Comparison of ENCODE assay signal across 19 cellular contexts in the genomic region with DNA sequence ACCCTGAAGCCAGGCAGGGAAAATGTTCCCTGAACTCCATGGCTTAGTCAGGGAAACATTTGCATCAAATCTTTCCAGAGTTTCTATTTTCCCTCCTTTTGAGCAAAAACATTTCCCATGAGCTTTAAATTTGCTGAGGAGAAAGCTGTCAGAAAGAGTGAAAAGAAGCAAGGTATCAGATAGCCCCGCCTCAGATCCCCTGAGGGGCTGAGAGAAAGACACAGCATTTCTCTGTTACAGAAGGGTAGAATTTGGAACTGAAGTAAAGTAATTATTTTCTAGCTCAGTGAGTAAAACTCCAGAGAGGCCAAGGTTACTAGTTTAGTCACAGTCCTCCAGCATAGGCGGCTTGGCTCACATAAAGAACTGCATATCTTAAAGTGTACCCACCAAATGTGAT. TPM values are rescaled to one million over a fixed set of nuclear protein-coding genes. Genes with fewer than 3 reads are reported as not detected.
DNase-seq lines count a peak whose midpoint lies in the region; ATAC-seq and TF ChIP-seq lines count a peak whose summit lies in the region.
"Had no signal": no experiment of that assay in that cellular context is flagged by ENCODE, and none has a peak within 500 bp of the region (broad histone marks: within the 10 kb centered on the region; RNA-seq: fewer than 3 reads in every experiment).

No MANE protein-coding gene starts in this region.

- peak overlapping the region; percentile 51 for H3K4me2 ChIP-seq in hepatocyte
- H3K4me2 ChIP-seq: BLaER1 had no signal

- H3K9me3 ChIP-seq in left ventricle myocardium inferior (replicated peaks) (no peaks in the 10 kb centered on the region), heart left ventricle (no peaks in the 10 kb centered on the region), adrenal gland (replicated peaks in 1 of 3) (no peaks in the 10 kb centered on the region), hepatocyte (ENCODE audit: low read depth) (no peaks in the 10 kb centered on the region), vagina (no peaks in the 10 kb centered on the region), gastrocnemius medialis (no peaks in the 10 kb centered on the region)
- H3K9me3 ChIP-seq: BLaER1 had no signal

- TF ChIP-seq POLR2A in heart left ventricle (IDR thresholded peaks at IDR 0.05), result no peak
- no peak for TF ChIP-seq POLR2A in adrenal gland (IDR thresholded peaks at IDR 0.05)
- TF ChIP-seq POLR2A in vagina (IDR thresholded peaks at IDR 0.05), result no peak
- no peak for TF ChIP-seq POLR2A in gastrocnemius medialis (IDR thresholded peaks at IDR 0.05)

- H2AFZ ChIP-seq in hepatocyte, result no peak overlapping the region

- no peaks in the 10 kb centered on the region for H3K36me3 Mint-ChIP-seq in progenitor cell of endocrine pancreas (ENCODE audit: insufficient read depth)
- H3K36me3 Mint-ChIP-seq: CD8-positive, alpha-beta T cell had no signal

- H3K27ac Mint-ChIP-seq in progenitor cell of endocrine pancreas, result no peak overlapping the region
- H3K27ac Mint-ChIP-seq: CD8-positive, alpha-beta T cell had no signal

- H3K79me2 ChIP-seq in hepatocyte, result no peaks in the 10 kb centered on the region

- H3K4me3 Mint-ChIP-seq in progenitor cell of endocrine pancreas (ENCODE audit: low read depth), result no peak overlapping the region
- H3K4me3 Mint-ChIP-seq: CD8-positive, alpha-beta T cell had no signal

- peaks cover 21% of the 10 kb centered on the region for H3K27me3 ChIP-seq in left ventricle myocardium inferior (ENCODE audit: low read depth)
- peaks cover 0 to 3% (median 0%) of the 10 kb centered on the region in 9 donors for H3K27me3 ChIP-seq in heart left ventricle
- no peaks in the 10 kb centered on the region for H3K27me3 ChIP-seq in adrenal gland
- no peaks in the 10 kb centered on the region for H3K27me3 ChIP-seq in hepatocyte
- no peaks in the 10 kb centered on the region for H3K27me3 ChIP-seq in vagina
- H3K27me3 ChIP-seq in gastrocnemius medialis, result no peaks in the 10 kb centered on the region
- H3K27me3 ChIP-seq: BLaER1 had no signal

- no peaks in the 10 kb centered on the region for H4K20me1 ChIP-seq in hepatocyte (ENCODE audit: insufficient read depth, poor library complexity, severe bottlenecking)
- H4K20me1 ChIP-seq: BLaER1 had no signal

- H3K9me3 Mint-ChIP-seq in progenitor cell of endocrine pancreas (ENCODE audit: low read depth), result no peaks in the 10 kb centered on the region
- H3K9me3 Mint-ChIP-seq: CD8-positive, alpha-beta T cell had no signal

- in situ Hi-C loops in gastrocnemius medialis (cut with MboI; ENCODE audit: low sequenced_read_pairs in 4 of 4), result no loop called here

- H3K4me3 ChIP-seq in left ventricle myocardium inferior (no peak overlapping the region), heart left ventricle (peak overlapping the region in 1 of 12 donors; percentile 15), adrenal gland (no peak overlapping the region), hepatocyte (no peak overlapping the region), vagina (no peak overlapping the region), gastrocnemius medialis (no peak overlapping the region)
- H3K4me3 ChIP-seq: BLaER1 had no signal

- H3K36me3 ChIP-seq in left ventricle myocardium inferior, result no peaks in the 10 kb centered on the region
- no peaks in the 10 kb centered on the region for H3K36me3 ChIP-seq in heart left ventricle
- H3K36me3 ChIP-seq in adrenal gland (replicated peaks in 1 of 2), result no peaks in the 10 kb centered on the region
- H3K36me3 ChIP-seq in hepatocyte (replicated peaks; ENCODE audit: insufficient read depth, low read depth), result no peaks in the 10 kb centered on the region
- H3K36me3 ChIP-seq in vagina, result no peaks in the 10 kb centered on the region
- no peaks in the 10 kb centered on the region for H3K36me3 ChIP-seq in gastrocnemius medialis
- H3K36me3 ChIP-seq: BLaER1 had no signal

- peak overlapping the region; percentile 51 for H3K27ac ChIP-seq in left ventricle myocardium inferior (replicated peaks)
- H3K27ac ChIP-seq in heart left ventricle, result peak overlapping the region in 6 of 12 donors; percentile 4 to 70 (median 49)
- peak overlapping the region in 4 of 5 donors; percentile 42 to 84 (median 67) for H3K27ac ChIP-seq in adrenal gland
- peak overlapping the region; percentile 83 for H3K27ac ChIP-seq in hepatocyte
- H3K27ac ChIP-seq in vagina, result peak overlapping the region; percentile 68
- no peak overlapping the region for H3K27ac ChIP-seq in gastrocnemius medialis
- H3K27ac ChIP-seq: BLaER1 had no signal

- H3K9me2 ChIP-seq in hepatocyte (replicated peaks; ENCODE audit: insufficient read depth), result no peaks in the 10 kb centered on the region

- WGBS in heart left ventricle, 4 donors, result 70 to 79% (median 72%) methylated on average over 2 of the region's 2 CpGs
- WGBS in adrenal gland, 4 donors, result 28 to 48% (median 43%) methylated on average over 2 of the region's 2 CpGs
- 62% methylated on average over 2 of the region's 2 CpGs for WGBS in hepatocyte (ENCODE audit: low lambda C conversion rate, missing lambda C conversion rate)

- intact Hi-C loops in left ventricle myocardium inferior (cut with micrococcal nuclease), result no loop called here
- intact Hi-C loops in heart left ventricle (cut with DNase I), result no loop called here
- intact Hi-C loops in adrenal gland (cut with DNase I), result no loop called here
- intact Hi-C loops in vagina (cut with DNase I), result no loop called here
- intact Hi-C loops in gastrocnemius medialis (cut with DNase I; ENCODE audit: low total_unique reads), result no loop called here

- TF ChIP-seq CTCF in left ventricle myocardium inferior (IDR thresholded peaks at IDR 0.05; ENCODE audit: borderline replicate concordance) (no peak), heart left ventricle (IDR thresholded peaks at IDR 0.05) (no peak), adrenal gland (IDR thresholded peaks at IDR 0.05) (no peak), hepatocyte (IDR thresholded peaks at IDR 0.05; ENCODE audit: poor library complexity) (no peak), vagina (IDR thresholded peaks at IDR 0.05) (no peak), progenitor cell of endocrine pancreas (IDR thresholded peaks at IDR 0.05; ENCODE audit: unreplicated experiment) (no peak), gastrocnemius medialis (IDR thresholded peaks at IDR 0.05 in 4 of 5, conservative IDR thresholded peaks at IDR 0.05 in 1 of 5) (no peak)

- peaks cover 17% of the 10 kb centered on the region for H3K4me1 ChIP-seq in left ventricle myocardium inferior
- peaks cover 0 to 14% (median 0%) of the 10 kb centered on the region in 12 donors for H3K4me1 ChIP-seq in heart left ventricle
- peaks cover 18 to 35% of the 10 kb centered on the region in 2 donors for H3K4me1 ChIP-seq in adrenal gland (replicated peaks in 1 of 2)
- peaks cover 51% of the 10 kb centered on the region for H3K4me1 ChIP-seq in hepatocyte (ENCODE audit: insufficient read depth)
- peaks cover 48% of the 10 kb centered on the region for H3K4me1 ChIP-seq in vagina
- H3K4me1 ChIP-seq in gastrocnemius medialis, result no peaks in the 10 kb centered on the region
- H3K4me1 ChIP-seq: BLaER1 had no signal

- H3K27me3 Mint-ChIP-seq in progenitor cell of endocrine pancreas, result peaks cover 27% of the 10 kb centered on the region

- ATAC-seq in heart left ventricle, result no peak
- no peak for ATAC-seq in GM19023 (IDR thresholded peaks at IDR 0.05; ENCODE audit: unreplicated experiment)
- no peak for ATAC-seq in gastrocnemius medialis
- ATAC-seq: CD8-positive, alpha-beta T cell; Panc1 had no signal

- peaks cover 10% of the 10 kb centered on the region for H3K4me1 Mint-ChIP-seq in progenitor cell of endocrine pancreas (ENCODE audit: low read depth)

- no peak for DNase-seq in left ventricle myocardium inferior
- DNase-seq in heart left ventricle, result no peak
- DNase-seq in adrenal gland, result peak in 2 of 7 donors; percentile 23
- no peak for DNase-seq in hepatocyte (ENCODE audit: low spot score)
- DNase-seq in vagina (ENCODE audit: extremely low spot score in 2 of 2), result no peak
- DNase-seq in progenitor cell of endocrine pancreas (ENCODE audit: low spot score, unreplicated experiment), result no peak
- DNase-seq in gastrocnemius medialis, result no peak
- DNase-seq: CD8-positive, alpha-beta T cell; DMS79 treated with DMSO at 0.1 percent for 48 hours; GOT3; IMR-90; Karpas-422; MM.1S; NCI-H1092 treated with DMSO at 0.1 percent for 48 hours; NCI-H2227 treated with DMSO at 0.1 percent for 48 hours had no signal

RNA-seq across cellular contexts. Expression of a gene that starts 10.6 kb away (rescaled TPM):
- total RNA-seq in left ventricle myocardium inferior (0.49 TPM), heart left ventricle (1 to 10 TPM in 2 of 9 donors, under 1 TPM in 6, not detected in 1; 0.23 to 7.0 (median 0.59) TPM), adrenal gland (10 to 100 TPM in 2 of 8 donors, 1 to 10 TPM in 6; 1.0 to 13.5 (median 7.6) TPM), hepatocyte (71.2 and 79.6 TPM in 2 replicates), vagina (6.4 TPM), progenitor cell of endocrine pancreas (0.67 TPM in 1 of 2 replicates, not detected in the other), gastrocnemius medialis (under 1 TPM in 1 of 4 donors, not detected in 3; 0.36 TPM)
- polyA plus RNA-seq in heart left ventricle (under 1 TPM in 1 of 2 donors, not detected in 1; 0.15 TPM), adrenal gland (1 to 10 TPM; 1.4 to 5.6 (median 2.5) TPM), hepatocyte (49.4 and 51.2 TPM in 2 replicates)
- total RNA-seq: A172; CD8-positive, alpha-beta T cell; IMR-90 had no signal
- polyA plus RNA-seq: IMR-90 had no signal

RNA-seq across cellular contexts. Expression of a gene that starts 55.0 kb away (rescaled TPM):
- total RNA-seq in left ventricle myocardium inferior (5.4 TPM), heart left ventricle (10 to 100 TPM in 1 of 9 donors, 1 to 10 TPM in 8; 2.7 to 10.1 (median 5.9) TPM), adrenal gland (10 to 100 TPM in 2 of 8 donors, 1 to 10 TPM in 6; 1.7 to 11.4 (median 4.0) TPM), hepatocyte (20.5 and 31.4 TPM in 2 replicates), vagina (0.98 TPM), progenitor cell of endocrine pancreas (3.7 and 4.5 TPM in 2 replicates), gastrocnemius medialis (1 to 10 TPM in 2 of 4 donors, under 1 TPM in 2; 0.36 to 2.9 (median 0.94) TPM)
- polyA plus RNA-seq in heart left ventricle (1 to 10 TPM; 1.9 to 4.9 TPM), adrenal gland (1 to 10 TPM; 3.2 to 4.0 (median 3.9) TPM), hepatocyte (10.3 and 12.6 TPM in 2 replicates)

Comparison
In these comparisons a context has a peak if more than half of its experiments do, and no peak if none do; other contexts are left out.
1. H3K27ac ChIP-seq: peak in left ventricle myocardium inferior (single experiment), adrenal gland (4 of 5), hepatocyte (single experiment) and vagina (single experiment); none in gastrocnemius medialis (0 of 4).